Comparison of ENCODE assay signal across 8 cellular contexts in genomic region chr20:45970646-45971424, GRCh38. TPM values are rescaled to one million over a fixed set of nuclear protein-coding genes. Genes with fewer than 3 reads are reported as not detected.
DNase-seq lines count a peak whose midpoint lies in the region; ATAC-seq and TF ChIP-seq lines count a peak whose summit lies in the region.

No MANE protein-coding gene starts in this region.

- H3K27ac ChIP-seq in right lobe of liver, result peak overlapping the region; percentile 98 to 99 (median 98)
- peak overlapping the region; percentile 99 for H3K27ac ChIP-seq in suprapubic skin

- H3K9me3 Mint-ChIP-seq in central memory CD8-positive, alpha-beta T cell, result no peaks in the 10 kb centered on the region

- H3K27ac Mint-ChIP-seq in central memory CD8-positive, alpha-beta T cell (ENCODE audit: low read depth), result peak overlapping the region; percentile 100

- H3K4me1 ChIP-seq in right lobe of liver (peaks cover 0 to 15% (median 3%) of the 10 kb centered on the region in 4 donors), suprapubic skin (peaks cover 24% of the 10 kb centered on the region)

- H3K27me3 Mint-ChIP-seq in central memory CD8-positive, alpha-beta T cell, result no peaks in the 10 kb centered on the region

- no peaks in the 10 kb centered on the region for H3K9me3 ChIP-seq in right lobe of liver
- no peaks in the 10 kb centered on the region for H3K9me3 ChIP-seq in suprapubic skin

- no peak for TF ChIP-seq CTCF in right lobe of liver (IDR thresholded peaks at IDR 0.05)
- TF ChIP-seq CTCF in suprapubic skin (IDR thresholded peaks at IDR 0.05), result no peak

- H3K36me3 Mint-ChIP-seq in central memory CD8-positive, alpha-beta T cell (ENCODE audit: insufficient read depth), result peaks cover 55% of the 10 kb centered on the region

- ATAC-seq in Right ventricle myocardium inferior (peak; percentile 0), right lobe of liver (peak in 3 of 4 donors; percentile 2 to 7 (median 2)), HG02623 (IDR thresholded peaks at IDR 0.05; ENCODE audit: unreplicated experiment) (no peak)
- ATAC-seq in central memory CD8-positive, alpha-beta T cell (replicated peaks; ENCODE audit: extremely low read depth, poor library complexity, severe bottlenecking), result peak; percentile 5

- peak overlapping the region; percentile 85 for H3K4me3 Mint-ChIP-seq in central memory CD8-positive, alpha-beta T cell

- intact Hi-C loops in Right ventricle myocardium inferior (cut with DNase I), result loop anchor here (2.0 to 5.0 kb wide), 2 partner anchors 80 to 179 kb away; partner anchors contain the start of genes CTSA, DNTTIP1, NEURL2 and WFDC3
- intact Hi-C loops in cardiac septum (cut with DNase I), result loop anchor here (2.0 to 5.0 kb wide), 3 partner anchors 34 to 90 kb away; partner anchors contain the start of genes CTSA, NEURL2 and ZSWIM1
- intact Hi-C loops in right lobe of liver (cut with DNase I), result no loop called here

- H3K4me3 ChIP-seq in right lobe of liver, result peak overlapping the region; percentile 78 to 97 (median 81)
- H3K4me3 ChIP-seq in suprapubic skin, result peak overlapping the region; percentile 72

- DNase-seq in Right ventricle myocardium inferior (ENCODE audit: missing footprints) (no peak), cardiac septum (ENCODE audit: low spot score) (no peak), NAMALWA (ENCODE audit: low spot score) (peak; percentile 42), right lobe of liver (peak in 2 of 3 donors; percentile 62 to 69), suprapubic skin (ENCODE audit: low spot score in 2 of 2) (peak; percentile 80 to 81), NCI-H1694 (lab: John Stamatoyannopoulos, UW) (no peak)
- DNase-seq in central memory CD8-positive, alpha-beta T cell (ENCODE audit: low spot score in 2 of 2), result peak in 1 of 2 donors; percentile 28

- peaks cover 23% of the 10 kb centered on the region for H3K4me1 Mint-ChIP-seq in central memory CD8-positive, alpha-beta T cell

- H3K36me3 ChIP-seq in right lobe of liver (peaks cover 0 to 36% (median 20%) of the 10 kb centered on the region in 4 donors), suprapubic skin (peaks cover 36% of the 10 kb centered on the region)

- no peaks in the 10 kb centered on the region for H3K27me3 ChIP-seq in right lobe of liver
- no peaks in the 10 kb centered on the region for H3K27me3 ChIP-seq in suprapubic skin

- TF ChIP-seq POLR2A in right lobe of liver (IDR thresholded peaks at IDR 0.05) (no peak), suprapubic skin (IDR thresholded peaks at IDR 0.05) (no peak)

- no peak for TF ChIP-seq EP300 in suprapubic skin (IDR thresholded peaks at IDR 0.05)

- 7% methylated on average over 15 of the region's 34 CpGs for WGBS in right lobe of liver (ENCODE audit: insufficient coverage, low coverage, low lambda C conversion rate, missing lambda C conversion rate)
- 5% methylated on average over 25 of the region's 34 CpGs for WGBS in suprapubic skin

RNA-seq across cellular contexts. Expression of gene ZNF335, which starts 1.2 kb away (rescaled TPM):
- 9.7 TPM for total RNA-seq in Right ventricle myocardium inferior
- total RNA-seq in cardiac septum, result 8.5 TPM
- 1 to 10 TPM; 6.5 to 9.3 (median 7.8) TPM for total RNA-seq in right lobe of liver
- total RNA-seq in suprapubic skin, result 10 to 100 TPM; 25.8 to 62.6 (median 35.1) TPM

RNA-seq across cellular contexts. Expression of gene PCIF1, which starts 36.4 kb away (rescaled TPM):
- total RNA-seq in Right ventricle myocardium inferior, result 22.5 TPM
- 30.2 TPM for total RNA-seq in cardiac septum
- total RNA-seq in right lobe of liver, result 10 to 100 TPM in 2 of 6 experiments, 1 to 10 TPM in 4; 7.8 to 12.1 (median 9.5) TPM
- total RNA-seq in suprapubic skin, result 10 to 100 TPM; 37.2 to 70.3 (median 42.4) TPM

RNA-seq across cellular contexts. Expression of gene MMP9, which starts 37.9 kb away (rescaled TPM):
- 1.1 TPM for total RNA-seq in Right ventricle myocardium inferior
- 2.4 TPM for total RNA-seq in cardiac septum
- total RNA-seq in right lobe of liver, result 1 to 10 TPM in 4 of 6 experiments, under 1 TPM in 2; 0.61 to 2.4 (median 1.3) TPM
- total RNA-seq in suprapubic skin, result 1 to 10 TPM in 2 of 4 donors, under 1 TPM in 2; 0.30 to 1.9 (median 0.96) TPM

RNA-seq across cellular contexts. Expression of gene SLC12A5, which starts 58.2 kb away (rescaled TPM):
- total RNA-seq in Right ventricle myocardium inferior (not detected), cardiac septum (0.73 TPM), right lobe of liver (under 1 TPM in 3 of 6 experiments, not detected in 3; 0.32 to 0.91 (median 0.64) TPM), suprapubic skin (under 1 TPM in 1 of 4 donors, not detected in 3; 0.40 TPM)

RNA-seq across cellular contexts. Expression of gene PLTP, which starts 58.9 kb away (rescaled TPM):
- 156 TPM for total RNA-seq in Right ventricle myocardium inferior
- 37.1 TPM for total RNA-seq in cardiac septum
- total RNA-seq in right lobe of liver, result 10 to 100 TPM in 5 of 6 experiments, 1 to 10 TPM in 1; 9.6 to 70.2 (median 35.6) TPM
- 100 to 1,000 TPM in 1 of 4 donors, 10 to 100 TPM in 3; 49.2 to 138 (median 70.4) TPM for total RNA-seq in suprapubic skin

Comparison
In these comparisons a context has a peak if more than half of its experiments do, and no peak if none do; other contexts are left out.
1. DNase-seq: peak in NAMALWA (single experiment), right lobe of liver (2 of 3) and suprapubic skin (2 of 2); none in Right ventricle myocardium inferior (single experiment), cardiac septum (single experiment) and NCI-H1694 (single experiment).
2. intact Hi-C loops: an anchor here in Right ventricle myocardium inferior (2.0 to 5.0 kb wide) and cardiac septum (2.0 to 5.0 kb wide); none called in right lobe of liver.